26 cellular contexts compared by ENCODE assay signal in the genomic region with DNA sequence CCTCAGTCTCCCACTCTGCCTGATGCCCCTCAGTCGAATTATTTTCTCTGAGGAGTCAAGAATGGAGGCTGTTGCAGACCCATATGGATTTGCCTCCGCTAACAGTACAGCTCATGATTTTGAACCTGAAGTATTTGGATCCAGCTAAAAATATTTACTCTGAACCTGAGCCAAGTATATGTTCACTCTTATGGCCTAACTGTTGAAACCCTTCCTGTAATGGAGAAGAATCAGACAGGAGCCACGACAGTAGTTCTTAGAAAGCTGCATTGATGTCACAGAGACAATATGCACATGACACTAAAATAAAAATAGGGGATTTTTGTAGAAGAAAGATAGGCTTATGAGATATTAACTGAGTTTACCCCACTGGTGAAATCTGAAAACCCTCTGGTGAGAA.
"Had no signal": no experiment of that assay in that cellular context is flagged by ENCODE, and none has a peak within 500 bp of the region (broad histone marks: within the 10 kb centered on the region; RNA-seq: fewer than 3 reads in every experiment).

No MANE protein-coding gene starts in this region.

- H3K4me3 Mint-ChIP-seq: dendritic cell treated with granulocyte-macrophage colony-stimulating factor and Interleukin-4, amounts not matched to agents 40 ng/mL and 50 ng/mL, for 4 days; mesothelial cell of epicardium; naive B cell; natural killer cell treated with Interleukin-12 subunit alpha and Interleukin-12 subunit beta and Interleukin-15 and Interleukin-18, amount 100 ng/mL, for 72 hours; neural crest cell; stimulated activated naive B cell treated with anti-CD40 and anti-IgM and Interleukin-4, amounts not matched to agents 10 μg/mL and 1 μg/mL and 100 μg/mL, for 72 hours; stimulated activated naive CD8-positive, alpha-beta T cell treated with anti-CD3 and anti-CD28 coated beads, Interleukin-15, Interleukin-2, amounts not matched to agents 100 ng/mL and 50 ng/mL, for 24 hours had no signal

- ATAC-seq: left cardiac atrium; left lung; mucosa of descending colon; natural killer cell treated with Interleukin-12 subunit alpha and Interleukin-12 subunit beta and Interleukin-15 and Interleukin-18, amount 100 ng/mL, for 72 hours; right lobe of liver; stimulated activated naive B cell treated with anti-CD40 and anti-IgM and Interleukin-4, amounts not matched to agents 10 μg/mL and 1 μg/mL and 100 μg/mL, for 72 hours had no signal

- H3K4me1 Mint-ChIP-seq: naive B cell; stimulated activated naive B cell treated with anti-CD40 and anti-IgM and Interleukin-4, amounts not matched to agents 10 μg/mL and 1 μg/mL and 100 μg/mL, for 72 hours had no signal

- H3K27ac Mint-ChIP-seq: dendritic cell treated with granulocyte-macrophage colony-stimulating factor and Interleukin-4, amounts not matched to agents 40 ng/mL and 50 ng/mL, for 4 days; mesothelial cell of epicardium; naive B cell; natural killer cell treated with Interleukin-12 subunit alpha and Interleukin-12 subunit beta and Interleukin-15 and Interleukin-18, amount 100 ng/mL, for 72 hours; progenitor cell of endocrine pancreas; stimulated activated naive B cell treated with anti-CD40 and anti-IgM and Interleukin-4, amounts not matched to agents 10 μg/mL and 1 μg/mL and 100 μg/mL, for 72 hours; stimulated activated naive CD8-positive, alpha-beta T cell treated with anti-CD3 and anti-CD28 coated beads, Interleukin-15, Interleukin-2, amounts not matched to agents 100 ng/mL and 50 ng/mL, for 24 hours had no signal

- H3K4me3 ChIP-seq: colonic mucosa, esophagus squamous epithelium, left lung, mucosa of descending colon, right lobe of liver, thoracic aorta, tibial nerve, upper lobe of left lung had no signal

- H3K36me3 Mint-ChIP-seq: naive B cell; natural killer cell treated with Interleukin-12 subunit alpha and Interleukin-12 subunit beta and Interleukin-15 and Interleukin-18, amount 100 ng/mL, for 72 hours; stimulated activated naive B cell treated with anti-CD40 and anti-IgM and Interleukin-4, amounts not matched to agents 10 μg/mL and 1 μg/mL and 100 μg/mL, for 72 hours had no signal

- H3K27ac ChIP-seq: colonic mucosa, esophagus squamous epithelium, left lung, neutrophil, parathyroid adenoma, right lobe of liver, thoracic aorta, tibial nerve, upper lobe of left lung had no signal

- DNase-seq: colonic mucosa; effector memory CD4-positive, alpha-beta T cell; erythroblast; esophagus squamous epithelium; head of caudate nucleus; left cardiac atrium; mesenchymal stem cell; mucosa of descending colon; naive B cell; right lobe of liver; small intestine; stimulated activated CD4-positive, alpha-beta T cell treated with anti-CD3 and anti-CD28 coated beads, Interleukin-15, amount 100 ng/mL, for 24 hours; stimulated activated CD4-positive, alpha-beta T cell treated with anti-CD3 and anti-CD28 coated beads, Interleukin-2, amount 100 ng/mL, for 48 hours; stimulated activated naive B cell treated with anti-CD40 and anti-IgM and Interleukin-4, amounts not matched to agents 10 μg/mL and 1 μg/mL and 100 μg/mL, for 72 hours had no signal

- H3K9me3 Mint-ChIP-seq: stimulated activated naive CD8-positive, alpha-beta T cell treated with anti-CD3 and anti-CD28 coated beads, Interleukin-15, Interleukin-2, amounts not matched to agents 100 ng/mL and 50 ng/mL, for 24 hours had no signal

- H3K27me3 Mint-ChIP-seq: dendritic cell treated with granulocyte-macrophage colony-stimulating factor and Interleukin-4, amounts not matched to agents 40 ng/mL and 50 ng/mL, for 4 days; naive B cell; natural killer cell treated with Interleukin-12 subunit alpha and Interleukin-12 subunit beta and Interleukin-15 and Interleukin-18, amount 100 ng/mL, for 72 hours; progenitor cell of endocrine pancreas; stimulated activated naive B cell treated with anti-CD40 and anti-IgM and Interleukin-4, amounts not matched to agents 10 μg/mL and 1 μg/mL and 100 μg/mL, for 72 hours; stimulated activated naive CD8-positive, alpha-beta T cell treated with anti-CD3 and anti-CD28 coated beads, Interleukin-15, Interleukin-2, amounts not matched to agents 100 ng/mL and 50 ng/mL, for 24 hours had no signal
